In genomic region chr3:24157106-24157505, GRCh38 we compare ENCODE assay signal across 25 cellular contexts.
A peak's percentile ranks its signal among the peaks of the same experiment; 100 is the strongest.
DNase-seq lines count a peak whose midpoint lies in the region; ATAC-seq, FAIRE-seq and TF ChIP-seq lines count a peak whose summit lies in the region.
"Had no signal": no experiment of that assay in that cellular context is flagged by ENCODE, and none has a peak within 500 bp of the region (broad histone marks: within the 10 kb centered on the region; RNA-seq: fewer than 3 reads in every experiment).

No MANE protein-coding gene starts in this region.

- H3K27me3 ChIP-seq in astrocyte (ENCODE audit: insufficient read depth, low read length) (no peaks in the 10 kb centered on the region), psoas muscle (ENCODE audit: insufficient read depth in 3 of 3, low read length in 2 of 3) (no peaks in the 10 kb centered on the region), suprapubic skin (no peaks in the 10 kb centered on the region)

- peak overlapping the region; percentile 7; the same call in 1 of the 2 replicates for H3K4me3 Mint-ChIP-seq in HFFc6
- H3K4me3 Mint-ChIP-seq in astrocyte (ENCODE audit: unreplicated experiment) = no peak overlapping the region
- H3K4me3 Mint-ChIP-seq: B cell; CD8-positive, alpha-beta T cell; IgD-negative memory B cell had no signal

- peak overlapping the region; percentile 61 for H3K4me2 ChIP-seq in A549
- no peak overlapping the region for H3K4me2 ChIP-seq in astrocyte (ENCODE audit: low read length)
- H3K4me2 ChIP-seq: KMS-11 had no signal

- H3K4me1 Mint-ChIP-seq in HFFc6 (ENCODE audit: low read depth) (peaks cover 78% of the 10 kb centered on the region), astrocyte (ENCODE audit: low read depth, unreplicated experiment) (peaks cover 39% of the 10 kb centered on the region)

- TF ChIP-seq RAD21 in A549 (conservative IDR thresholded peaks at IDR 0.05 in 1 of 2, IDR thresholded peaks at IDR 0.05 in 1 of 2) = no peak

- TF ChIP-seq POLR2A in A549 (IDR thresholded peaks at IDR 0.05; ENCODE audit: low read length) (no peak), suprapubic skin (IDR thresholded peaks at IDR 0.05) (no peak)

- no peaks in the 10 kb centered on the region for H4K20me1 ChIP-seq in astrocyte (ENCODE audit: insufficient read depth, low read length)

- TF ChIP-seq CTCF in A549 (IDR thresholded peaks at IDR 0.05) (no peak), HFFc6 (IDR thresholded peaks at IDR 0.05) (no peak), astrocyte (IDR thresholded peaks at IDR 0.05; ENCODE audit: insufficient read depth, low read depth, low read length) (no peak), psoas muscle (IDR thresholded peaks at IDR 0.05) (no peak), suprapubic skin (IDR thresholded peaks at IDR 0.05) (no peak)

- DNase-seq in A549 (ENCODE audit: low read depth in 1 of 2, low spot score in 1 of 2) = no peak
- no peak for DNase-seq in HFFc6
- DNase-seq in astrocyte (ENCODE audit: low read depth) = no peak
- DNase-seq in psoas muscle = no peak
- no peak for DNase-seq in suprapubic skin (ENCODE audit: low spot score in 2 of 2)
- DNase-seq: Caco-2; CD8-positive, alpha-beta T cell; DMS 273 treated with DMSO at 0.1 percent for 48 hours; DMS79 treated with DMSO at 0.1 percent for 48 hours; GF-D8; NCI-H1048; NCI-H1417; NCI-H1694; NCI-H2029 treated with DMSO at 0.1 percent for 48 hours; NCI-H446 treated with DMSO at 0.1 percent for 48 hours; NCI-H526 had no signal

- 82% methylated on average over 4 of the region's 4 CpGs for WGBS in A549 (ENCODE audit: missing lambda C conversion rate)
- WGBS in psoas muscle, 3 donors = 85 to 97% (median 95%) methylated on average over 4 of the region's 4 CpGs
- 96% methylated on average over 4 of the region's 4 CpGs for WGBS in suprapubic skin

- H3K27ac ChIP-seq in A549 = peak overlapping the region; percentile 60 to 84
- H3K27ac ChIP-seq in astrocyte (ENCODE audit: low read depth, low read length) = no peak overlapping the region
- H3K27ac ChIP-seq in psoas muscle = peak overlapping the region; percentile 44
- H3K27ac ChIP-seq in suprapubic skin = no peak overlapping the region
- H3K27ac ChIP-seq: C4-2B, HL-60, KMS-11 had no signal

- intact Hi-C loops in psoas muscle (cut with DNase I) = no loop called here

- H3K36me3 Mint-ChIP-seq in HFFc6 (ENCODE audit: low read depth) = no peaks in the 10 kb centered on the region
- H3K36me3 Mint-ChIP-seq in astrocyte (ENCODE audit: low read depth, unreplicated experiment) = no peaks in the 10 kb centered on the region
- H3K36me3 Mint-ChIP-seq: CD8-positive, alpha-beta T cell had no signal

- H3K27ac Mint-ChIP-seq in HFFc6 (peak overlapping the region; percentile 82), astrocyte (ENCODE audit: unreplicated experiment) (peak overlapping the region; percentile 73)
- H3K27ac Mint-ChIP-seq: B cell; CD8-positive, alpha-beta T cell; IgD-negative memory B cell had no signal

- TF ChIP-seq EP300 in A549 (IDR thresholded peaks at IDR 0.05) = no peak
- no peak for TF ChIP-seq EP300 in suprapubic skin (IDR thresholded peaks at IDR 0.05)

- no peak overlapping the region for H2AFZ ChIP-seq in astrocyte (ENCODE audit: low read depth, low read length)

- H3K4me3 ChIP-seq in A549 (no peak overlapping the region), astrocyte (ENCODE audit: insufficient read depth, low read depth, low read length) (no peak overlapping the region), psoas muscle (no peak overlapping the region), suprapubic skin (no peak overlapping the region)

- no peaks in the 10 kb centered on the region; the same call in 1 of the 2 replicates for H3K27me3 Mint-ChIP-seq in HFFc6 (ENCODE audit: insufficient read depth)
- no peaks in the 10 kb centered on the region for H3K27me3 Mint-ChIP-seq in astrocyte (ENCODE audit: low read depth, unreplicated experiment)

- no peak overlapping the region for H3K9ac ChIP-seq in astrocyte (ENCODE audit: low read length)
- H3K9ac ChIP-seq: KMS-11 had no signal

- ATAC-seq in A549 (no peak; a peak in 1 of 6 replicates), psoas muscle (no peak), GM18873 (IDR thresholded peaks at IDR 0.05; ENCODE audit: low FRiP score, unreplicated experiment) (no peak), GM21737 (IDR thresholded peaks at IDR 0.05; ENCODE audit: unreplicated experiment) (no peak)
- ATAC-seq: CD8-positive, alpha-beta T cell had no signal

- H3K9me3 ChIP-seq in A549 = no peaks in the 10 kb centered on the region
- no peaks in the 10 kb centered on the region for H3K9me3 ChIP-seq in astrocyte (ENCODE audit: insufficient read depth, low read depth, low read length)
- no peaks in the 10 kb centered on the region for H3K9me3 ChIP-seq in psoas muscle
- no peaks in the 10 kb centered on the region for H3K9me3 ChIP-seq in suprapubic skin
- H3K9me3 ChIP-seq: Caco-2 had no signal

- CTCF ChIA-PET in A549 (lab: Yijun Ruan, JAX) = interaction anchor here (0.7 to 1.9 kb wide), 3 partner anchors 13 to 29 kb away, joined by 3 to 8 read pairs (median 8); no protein-coding TSS in a partner anchor

- POLR2A ChIA-PET in A549 (lab: Yijun Ruan, JAX) = interaction anchor here (1.3 kb wide), 1 partner anchor 240 kb away, joined by 3 read pairs; the partner anchor contains the start of genes NKIRAS1 and RPL15

- H3K36me3 ChIP-seq in astrocyte (ENCODE audit: insufficient read depth, low read length) (no peaks in the 10 kb centered on the region), psoas muscle (ENCODE audit: insufficient read depth in 1 of 2, low read depth in 1 of 2) (no peaks in the 10 kb centered on the region), suprapubic skin (no peaks in the 10 kb centered on the region)

- H3K4me1 ChIP-seq in A549 = peaks cover 48% of the 10 kb centered on the region
- no peaks in the 10 kb centered on the region for H3K4me1 ChIP-seq in astrocyte (ENCODE audit: insufficient read depth, low read length)
- H3K4me1 ChIP-seq in psoas muscle = peaks cover 26% of the 10 kb centered on the region
- no peaks in the 10 kb centered on the region for H3K4me1 ChIP-seq in suprapubic skin

- no peaks in the 10 kb centered on the region for H3K79me2 ChIP-seq in astrocyte (ENCODE audit: insufficient read depth, low read length)

- no peak for FAIRE-seq in A549 (lab: Jason Lieb, UNC)
- FAIRE-seq in astrocyte (lab: Jason Lieb, UNC) = no peak
- FAIRE-seq: GM12891, H1 had no signal

- H3K9me3 Mint-ChIP-seq in HFFc6 (no peaks in the 10 kb centered on the region), astrocyte (ENCODE audit: unreplicated experiment) (no peaks in the 10 kb centered on the region)
- H3K9me3 Mint-ChIP-seq: CD8-positive, alpha-beta T cell; IgD-negative memory B cell had no signal

TF ChIP-seq in A549, 52 proteins besides CTCF, POLR2A, EP300 and RAD21:
- no peak for TF ChIP-seq NFE2L2 (conservative IDR thresholded peaks at IDR 0.05; ENCODE audit: low read length)
- TF ChIP-seq USF2 (IDR thresholded peaks at IDR 0.05) = no peak
- no peak for TF ChIP-seq CHD4 (IDR thresholded peaks at IDR 0.05; ENCODE audit: borderline replicate concordance)
- no peak for TF ChIP-seq ZSCAN20 (CRISPR knock-in tag; IDR thresholded peaks at IDR 0.05)
- TF ChIP-seq RARB (CRISPR knock-in tag; IDR thresholded peaks at IDR 0.05) = no peak
- TF ChIP-seq RNF2 (IDR thresholded peaks at IDR 0.05; ENCODE audit: borderline replicate concordance, low read depth) = no peak
- TF ChIP-seq SREBF2 (IDR thresholded peaks at IDR 0.05) = no peak
- no peak for TF ChIP-seq MYC (IDR thresholded peaks at IDR 0.05; ENCODE audit: borderline replicate concordance, low read length)
- TF ChIP-seq HEYL (CRISPR knock-in tag; IDR thresholded peaks at IDR 0.05) = no peak
- no peak for TF ChIP-seq HOXA7 (CRISPR knock-in tag; IDR thresholded peaks at IDR 0.05)
- no peak for TF ChIP-seq NPAS2 (CRISPR knock-in tag; IDR thresholded peaks at IDR 0.05; ENCODE audit: borderline replicate concordance)
TF ChIP-seq in A549: peak in this region for 0.

Comparison
In these comparisons a context has a peak if more than half of its experiments do, and no peak if none do; other contexts are left out.
1. H3K27ac ChIP-seq: peak in A549 (2 of 2) and psoas muscle (single experiment); none in astrocyte (single experiment) and suprapubic skin (single experiment).